In genomic region chr19:1273263-1274041, GRCh38 we compare ENCODE assay signal across 11 cellular contexts. TPM values are rescaled to one million over a fixed set of nuclear protein-coding genes. Genes with fewer than 3 reads are reported as not detected.
DNase-seq lines count a peak whose midpoint lies in the region; ATAC-seq lines count a peak whose summit lies in the region.
"Had no signal": no experiment of that assay in that cellular context is flagged by ENCODE, and none has a peak within 500 bp of the region (broad histone marks: within the 10 kb centered on the region; RNA-seq: fewer than 3 reads in every experiment).

No MANE protein-coding gene starts in this region.

- no peaks in the 10 kb centered on the region for H3K27me3 ChIP-seq in iPS-15b (ENCODE audit: control insufficient read depth, insufficient read depth, low read length)
- no peaks in the 10 kb centered on the region for H3K27me3 ChIP-seq in stomach smooth muscle (ENCODE audit: control insufficient read depth in 1 of 2, insufficient read depth in 2 of 2, low read length in 2 of 2)

- peak overlapping the region; percentile 87 for H3K27ac ChIP-seq in stomach smooth muscle (ENCODE audit: low read length)

- H3K36me3 ChIP-seq in iPS-15b (ENCODE audit: control insufficient read depth, insufficient read depth, low read length) = peaks cover 45% of the 10 kb centered on the region
- peaks cover 34 to 35% of the 10 kb centered on the region in 2 donors for H3K36me3 ChIP-seq in stomach smooth muscle (ENCODE audit: control insufficient read depth in 2 of 2, insufficient read depth in 2 of 2, low read length in 2 of 2)

- peaks cover 46% of the 10 kb centered on the region for H3K4me1 Mint-ChIP-seq in T-helper 1 cell treated with Interleukin-12 subunit alpha and Interleukin-12 subunit beta and Interleukin-4 antibody, amounts not matched to agents 30 μg/mL and 1 μg/mL, for 36 hours (ENCODE audit: low read depth)
- H3K4me1 Mint-ChIP-seq in activated CD4-positive, alpha-beta memory T cell treated with anti-CD3 and anti-CD28 coated beads, Interleukin-2, amount 10 ng/mL, durations not matched to agents 7 days and 5 days = peaks cover 59% of the 10 kb centered on the region

- DNase-seq in T-helper 1 cell = no peak
- no peak for DNase-seq in activated CD4-positive, alpha-beta memory T cell treated with anti-CD3 and anti-CD28 coated beads, Interleukin-2, amount 10 ng/mL, durations not matched to agents 7 days and 5 days
- DNase-seq in dermis blood vessel endothelial cell = no peak
- DNase-seq: activated effector memory CD4-positive, alpha-beta T cell treated with Interleukin-2 at 50 U/mL for 16 hours; NCI-H1694 treated with DMSO at 0.1 percent for 48 hours had no signal

- CTCF ChIA-PET in activated CD4-positive, alpha-beta memory T cell treated with anti-CD3 and anti-CD28 coated beads, Interleukin-2, amount 10 ng/mL, durations not matched to agents 7 days and 5 days (lab: Charles Lee) = interaction anchor here (1.4 to 1.5 kb wide), 2 partner anchors 30 to 110 kb away, joined by 3 to 14 read pairs; no protein-coding TSS in a partner anchor

- peak overlapping the region; percentile 46 for H3K4me3 Mint-ChIP-seq in T-helper 1 cell treated with Interleukin-12 subunit alpha and Interleukin-12 subunit beta and Interleukin-4 antibody, amounts not matched to agents 30 μg/mL and 1 μg/mL, for 36 hours
- peak overlapping the region; percentile 14 for H3K4me3 Mint-ChIP-seq in activated CD4-positive, alpha-beta memory T cell treated with anti-CD3 and anti-CD28 coated beads, Interleukin-2, amount 10 ng/mL, durations not matched to agents 7 days and 5 days

- POLR2A ChIA-PET in activated CD4-positive, alpha-beta memory T cell treated with anti-CD3 and anti-CD28 coated beads, Interleukin-2, amount 10 ng/mL, durations not matched to agents 7 days and 5 days (lab: Charles Lee) = interaction anchor here (1.0 to 2.5 kb wide), 6 partner anchors 13 to 380 kb away, joined by 3 to 16 read pairs (median 4); partner anchors contain the start of genes MED16 and RNU6-9

- H3K27me3 Mint-ChIP-seq in T-helper 1 cell treated with Interleukin-12 subunit alpha and Interleukin-12 subunit beta and Interleukin-4 antibody, amounts not matched to agents 30 μg/mL and 1 μg/mL, for 36 hours (ENCODE audit: low read depth) = no peaks in the 10 kb centered on the region
- H3K27me3 Mint-ChIP-seq in activated CD4-positive, alpha-beta memory T cell treated with anti-CD3 and anti-CD28 coated beads, Interleukin-2, amount 10 ng/mL, durations not matched to agents 7 days and 5 days = no peaks in the 10 kb centered on the region

- H3K4me1 ChIP-seq in iPS-15b (ENCODE audit: control insufficient read depth, insufficient read depth, low read length) (peaks cover 8% of the 10 kb centered on the region), stomach smooth muscle (ENCODE audit: control insufficient read depth, insufficient read depth, low read length) (peaks cover 70% of the 10 kb centered on the region)

- no peak overlapping the region for H3K4me3 ChIP-seq in iPS-15b (ENCODE audit: low read depth, low read length)
- H3K4me3 ChIP-seq in stomach smooth muscle (ENCODE audit: low read length in 2 of 2) = peak overlapping the region in 1 of 2 donors; percentile 40

- peak overlapping the region; percentile 62 for H3K27ac Mint-ChIP-seq in T-helper 1 cell treated with Interleukin-12 subunit alpha and Interleukin-12 subunit beta and Interleukin-4 antibody, amounts not matched to agents 30 μg/mL and 1 μg/mL, for 36 hours
- peak overlapping the region; percentile 72 for H3K27ac Mint-ChIP-seq in activated CD4-positive, alpha-beta memory T cell treated with anti-CD3 and anti-CD28 coated beads, Interleukin-2, amount 10 ng/mL, durations not matched to agents 7 days and 5 days

- H3K9me3 Mint-ChIP-seq in T-helper 1 cell treated with Interleukin-12 subunit alpha and Interleukin-12 subunit beta and Interleukin-4 antibody, amounts not matched to agents 30 μg/mL and 1 μg/mL, for 36 hours = no peaks in the 10 kb centered on the region
- H3K9me3 Mint-ChIP-seq in activated CD4-positive, alpha-beta memory T cell treated with anti-CD3 and anti-CD28 coated beads, Interleukin-2, amount 10 ng/mL, durations not matched to agents 7 days and 5 days = no peaks in the 10 kb centered on the region

- H3K9me3 ChIP-seq in iPS-15b (ENCODE audit: control insufficient read depth, insufficient read depth, low read length) = no peaks in the 10 kb centered on the region
- no peaks in the 10 kb centered on the region for H3K9me3 ChIP-seq in stomach smooth muscle (ENCODE audit: control insufficient read depth in 2 of 2, low read length in 2 of 2)

- H3K9ac ChIP-seq in iPS-15b (ENCODE audit: low read depth, low read length) (peak overlapping the region; percentile 4), stomach smooth muscle (ENCODE audit: low read length in 2 of 2) (no peak overlapping the region)

- no peak for ATAC-seq in GM21619 (IDR thresholded peaks at IDR 0.05; ENCODE audit: unreplicated experiment)
- ATAC-seq in GM21737 (IDR thresholded peaks at IDR 0.05; ENCODE audit: unreplicated experiment) = no peak

- peaks cover 38% of the 10 kb centered on the region for H3K36me3 Mint-ChIP-seq in T-helper 1 cell treated with Interleukin-12 subunit alpha and Interleukin-12 subunit beta and Interleukin-4 antibody, amounts not matched to agents 30 μg/mL and 1 μg/mL, for 36 hours (ENCODE audit: low read depth)
- peaks cover 57% of the 10 kb centered on the region for H3K36me3 Mint-ChIP-seq in activated CD4-positive, alpha-beta memory T cell treated with anti-CD3 and anti-CD28 coated beads, Interleukin-2, amount 10 ng/mL, durations not matched to agents 7 days and 5 days (ENCODE audit: low read depth)

RNA-seq across cellular contexts. Expression of gene FAM174C, which starts 1.9 kb away (rescaled TPM):
- total RNA-seq in activated CD4-positive, alpha-beta memory T cell treated with anti-CD3 and anti-CD28 coated beads, Interleukin-2, amount 10 ng/mL, durations not matched to agents 7 days and 5 days = 10 to 100 TPM; 45.9 to 50.1 TPM
- 22.0 and 25.0 TPM in 2 replicates for total RNA-seq in dermis blood vessel endothelial cell

RNA-seq across cellular contexts. Expression of gene CIRBP, which starts 4.3 kb away (rescaled TPM):
- total RNA-seq in activated CD4-positive, alpha-beta memory T cell treated with anti-CD3 and anti-CD28 coated beads, Interleukin-2, amount 10 ng/mL, durations not matched to agents 7 days and 5 days = 100 to 1,000 TPM; 203 to 204 TPM
- 83.1 and 192 TPM in 2 replicates for total RNA-seq in dermis blood vessel endothelial cell

RNA-seq across cellular contexts. Expression of gene EFNA2, which starts 12.2 kb away (rescaled TPM):
- total RNA-seq in activated CD4-positive, alpha-beta memory T cell treated with anti-CD3 and anti-CD28 coated beads, Interleukin-2, amount 10 ng/mL, durations not matched to agents 7 days and 5 days = not detected
- not detected in 2 replicates for total RNA-seq in dermis blood vessel endothelial cell
- total RNA-seq: lower leg skin had no signal

RNA-seq across cellular contexts. Expression of gene MIDN, which starts 25.1 kb away (rescaled TPM):
- total RNA-seq in activated CD4-positive, alpha-beta memory T cell treated with anti-CD3 and anti-CD28 coated beads, Interleukin-2, amount 10 ng/mL, durations not matched to agents 7 days and 5 days = 10 to 100 TPM; 86.2 to 88.6 TPM
- total RNA-seq in dermis blood vessel endothelial cell = 22.1 and 27.9 TPM in 2 replicates

RNA-seq across cellular contexts. Expression of gene ATP5F1D, which starts 31.9 kb away (rescaled TPM):
- 100 to 1,000 TPM; 171 to 173 TPM for total RNA-seq in activated CD4-positive, alpha-beta memory T cell treated with anti-CD3 and anti-CD28 coated beads, Interleukin-2, amount 10 ng/mL, durations not matched to agents 7 days and 5 days
- total RNA-seq in dermis blood vessel endothelial cell = 19.9 and 31.1 TPM in 2 replicates
